ENCODE assay signal across 9 cellular contexts in genomic region chr1:203368624-203369451, GRCh38. TPM values are rescaled to one million over a fixed set of nuclear protein-coding genes. Genes with fewer than 3 reads are reported as not detected.
DNase-seq lines count a peak whose midpoint lies in the region; ATAC-seq and TF ChIP-seq lines count a peak whose summit lies in the region.
"Had no signal": no experiment of that assay in that cellular context is flagged by ENCODE, and none has a peak within 500 bp of the region (broad histone marks: within the 10 kb centered on the region; RNA-seq: fewer than 3 reads in every experiment).

No MANE protein-coding gene starts in this region.

- TF ChIP-seq CTCF in esophagus muscularis mucosa (IDR thresholded peaks at IDR 0.05) (peak; percentile 45 to 65 (median 47)), omental fat pad (IDR thresholded peaks at IDR 0.05) (peak in 1 of 3 donors; percentile 3), GM23338 (conservative IDR thresholded peaks at IDR 0.05; ENCODE audit: low read depth in 2 of 2) (peak in 1 of 2 experiments; percentile 37; a peak in 2 of 4 replicates)

- TF ChIP-seq POLR2A in esophagus muscularis mucosa (IDR thresholded peaks at IDR 0.05; ENCODE audit: low read depth), result no peak

- H3K4me3 ChIP-seq in esophagus muscularis mucosa (no peak overlapping the region), GM23338 (no peak overlapping the region)

- no peaks in the 10 kb centered on the region for H3K9me3 Mint-ChIP-seq in GM23338

- H3K36me3 ChIP-seq in esophagus muscularis mucosa (no peaks in the 10 kb centered on the region), GM23338 (ENCODE audit: insufficient read depth) (no peaks in the 10 kb centered on the region)

- 63% methylated on average over 3 of the region's 6 CpGs for WGBS in esophagus muscularis mucosa

- TF ChIP-seq EP300 in esophagus muscularis mucosa (IDR thresholded peaks at IDR 0.05), result no peak

- intact Hi-C loops in esophagus muscularis mucosa (cut with DNase I), result no loop called here

- no peaks in the 10 kb centered on the region for H3F3A ChIP-seq in GM23338 (replicated peaks; ENCODE audit: low read depth)

- peak; percentile 84 for ATAC-seq in omental fat pad (ENCODE audit: low FRiP score)
- no peak for ATAC-seq in HG03460 (IDR thresholded peaks at IDR 0.05; ENCODE audit: unreplicated experiment)
- ATAC-seq in GM21786 (IDR thresholded peaks at IDR 0.05; ENCODE audit: unreplicated experiment), result no peak
- no peak for ATAC-seq in GM23338

- no peak overlapping the region for H3K4me3 Mint-ChIP-seq in GM23338

- no peak overlapping the region for H3K27ac Mint-ChIP-seq in GM23338

- peaks cover 7% of the 10 kb centered on the region for H3K27me3 Mint-ChIP-seq in GM23338 (ENCODE audit: insufficient read depth, low read depth, poor library complexity)

- no peaks in the 10 kb centered on the region for H3K27me3 ChIP-seq in esophagus muscularis mucosa
- H3K27me3 ChIP-seq in GM23338 (ENCODE audit: insufficient read depth), result no peaks in the 10 kb centered on the region

- H3K79me2 ChIP-seq in GM23338 (replicated peaks; ENCODE audit: insufficient read depth), result no peaks in the 10 kb centered on the region

- H3K9me2 ChIP-seq in GM23338 (ENCODE audit: insufficient read depth), result 0 out of 2 replicates have a peak, but pooled peaks cover 4% of the 10 kb centered on the region

- peaks cover 18 to 22% (median 19%) of the 10 kb centered on the region in 4 donors for H3K4me1 ChIP-seq in esophagus muscularis mucosa
- H3K4me1 ChIP-seq in GM23338 (ENCODE audit: insufficient read depth), result no peaks in the 10 kb centered on the region

- H4K20me1 ChIP-seq in GM23338 (replicated peaks; ENCODE audit: insufficient read depth), result no peaks in the 10 kb centered on the region

- DNase-seq in CD1c-positive myeloid dendritic cell (ENCODE audit: extremely low spot score) (peak; percentile 66), NCI-H226 (peak; percentile 14), esophagus muscularis mucosa (ENCODE audit: extremely low spot score) (peak; percentile 94), omental fat pad (ENCODE audit: low spot score) (no peak), NAMALWA (ENCODE audit: low spot score) (no peak), GM23338 (ENCODE audit: low spot score) (no peak)
- DNase-seq: NCI-H526 had no signal

- no peaks in the 10 kb centered on the region for H3K36me3 Mint-ChIP-seq in GM23338 (ENCODE audit: low read depth)

- H3K4me2 ChIP-seq in GM23338, result no peak overlapping the region

- H3K4me1 Mint-ChIP-seq in GM23338, result no peaks in the 10 kb centered on the region

- H3K27ac ChIP-seq in esophagus muscularis mucosa (replicated peaks in 1 of 4) (peak overlapping the region; percentile 23 to 60 (median 50)), GM23338 (ENCODE audit: low read depth) (no peak overlapping the region)

- no peak overlapping the region for H2AFZ ChIP-seq in GM23338

- no peaks in the 10 kb centered on the region for H3K9me3 ChIP-seq in esophagus muscularis mucosa

TF ChIP-seq in GM23338, 12 proteins besides CTCF, POLR2A, EP300 and RAD21 (continues in another document):
- no peak for TF ChIP-seq ZNF331 (CRISPR knock-in tag; IDR thresholded peaks at IDR 0.05; ENCODE audit: low read depth)
- TF ChIP-seq JUNB (IDR thresholded peaks at IDR 0.05; ENCODE audit: unreplicated experiment), result no peak
- no peak for TF ChIP-seq STAT1 (IDR thresholded peaks at IDR 0.05; ENCODE audit: unreplicated experiment)
- no peak for TF ChIP-seq NANOG (IDR thresholded peaks at IDR 0.05; ENCODE audit: borderline replicate concordance)
- no peak for TF ChIP-seq REST (IDR thresholded peaks at IDR 0.05; ENCODE audit: unreplicated experiment)
- TF ChIP-seq ZNF114 (CRISPR knock-in tag; IDR thresholded peaks at IDR 0.05), result no peak
- TF ChIP-seq CREB1 (CRISPR knock-in tag; IDR thresholded peaks at IDR 0.05; ENCODE audit: low read depth), result no peak
- no peak for TF ChIP-seq ZNF462 (CRISPR knock-in tag; IDR thresholded peaks at IDR 0.05)

RNA-seq across cellular contexts. Expression of gene FMOD, which starts 17.9 kb away (rescaled TPM):
- total RNA-seq in esophagus muscularis mucosa, result 10 to 100 TPM; 24.5 to 36.8 (median 33.8) TPM
- 100 to 1,000 TPM in 2 of 4 donors, 10 to 100 TPM in 2; 50.6 to 179 (median 90.4) TPM for total RNA-seq in omental fat pad
- 0.31 and 1.3 TPM in 2 replicates for total RNA-seq in GM23338 (2014; rRNA removed; shearing (Covaris generic))
- polyA plus RNA-seq in GM23338 (2016; fragmentation: Nextera tagmentation; extraction: Ambion mirVana), result 0.27 TPM in 1 of 2 replicates, not detected in the other

Comparison
In these comparisons a context has a peak if more than half of its experiments do, and no peak if none do; other contexts are left out.
1. DNase-seq: peak in CD1c-positive myeloid dendritic cell (single experiment), NCI-H226 (single experiment) and esophagus muscularis mucosa (single experiment); none in omental fat pad (single experiment), NAMALWA (single experiment) and GM23338 (single experiment).
2. RNA of gene FMOD, which starts 17.9 kb away (total RNA-seq): 50.6 to 179 TPM in omental fat pad and 24.5 to 36.8 TPM in esophagus muscularis mucosa; 0.31 to 1.3 TPM in GM23338; every median in the first group is over 10 times any median in the second.